11 cellular contexts compared by ENCODE assay signal in genomic region chr2:38690499-38691420, GRCh38. TPM values are rescaled to one million over a fixed set of nuclear protein-coding genes. Genes with fewer than 3 reads are reported as not detected.
A peak's percentile ranks its signal among the peaks of the same experiment; 100 is the strongest.
DNase-seq lines count a peak whose midpoint lies in the region; ATAC-seq, FAIRE-seq and TF ChIP-seq lines count a peak whose summit lies in the region.
"Had no signal": no experiment of that assay in that cellular context is flagged by ENCODE, and none has a peak within 500 bp of the region (broad histone marks: within the 10 kb centered on the region; RNA-seq: fewer than 3 reads in every experiment).

No MANE protein-coding gene starts in this region.

- TF ChIP-seq POLR2A in A549 (IDR thresholded peaks at IDR 0.05; ENCODE audit: low read length): no peak

- H3K4me1 Mint-ChIP-seq in activated CD8-positive, alpha-beta T cell treated with anti-CD3 and anti-CD28 coated beads for 36 hours (ENCODE audit: low read depth): peaks cover 47% of the 10 kb centered on the region
- H3K4me1 Mint-ChIP-seq in naive thymus-derived CD4-positive, alpha-beta T cell: peaks cover 7 to 50% (median 26%) of the 10 kb centered on the region in 7 donors

- no peaks in the 10 kb centered on the region for H3K27me3 Mint-ChIP-seq in activated CD8-positive, alpha-beta T cell treated with anti-CD3 and anti-CD28 coated beads for 36 hours
- no peaks in the 10 kb centered on the region for H3K27me3 Mint-ChIP-seq in naive thymus-derived CD4-positive, alpha-beta T cell

- TF ChIP-seq RAD21 in A549 (conservative IDR thresholded peaks at IDR 0.05 in 1 of 2, IDR thresholded peaks at IDR 0.05 in 1 of 2): peak; percentile 34 to 52

- TF ChIP-seq CTCF in A549 (IDR thresholded peaks at IDR 0.05): no peak
- TF ChIP-seq CTCF in HEK293 (tag by site-specific recombination; IDR thresholded peaks at IDR 0.05): no peak
- no peak for TF ChIP-seq CTCF in activated CD8-positive, alpha-beta T cell treated with anti-CD3 and anti-CD28 coated beads for 36 hours (IDR thresholded peaks at IDR 0.05)

- peaks cover 63% of the 10 kb centered on the region for H3K4me1 ChIP-seq in A549
- H3K4me1 ChIP-seq in HEK293 (ENCODE audit: control insufficient read depth, insufficient read depth, low read length): no peaks in the 10 kb centered on the region
- peaks cover 0 to 51% of the 10 kb centered on the region in 2 donors for H3K4me1 ChIP-seq in naive thymus-derived CD4-positive, alpha-beta T cell (ENCODE audit: control insufficient read depth in 2 of 2, insufficient read depth in 2 of 2, low read length in 2 of 2)

- CTCF ChIA-PET in A549 (lab: Yijun Ruan, JAX): interaction anchor here (0.6 to 2.1 kb wide), 8 partner anchors 14 to 701 kb away, joined by 3 to 11 read pairs (median 4); no protein-coding TSS in a partner anchor
- CTCF ChIA-PET in HEK293 (lab: Yijun Ruan, JAX): interaction anchor here (0.6 kb wide), 1 partner anchor 106 kb away, joined by 3 read pairs; no protein-coding TSS in a partner anchor
- CTCF ChIA-PET in activated CD8-positive, alpha-beta T cell treated with anti-CD3 and anti-CD28 coated beads for 36 hours (lab: Charles Lee): interaction anchor here (1.0 to 3.1 kb wide), 7 partner anchors 14 to 114 kb away, joined by 3 to 11 read pairs (median 3); no protein-coding TSS in a partner anchor
- CTCF ChIA-PET in naive thymus-derived CD4-positive, alpha-beta T cell (lab: Charles Lee): interaction anchor here (1.1 kb wide), 1 partner anchor 44 kb away, joined by 3 read pairs; no protein-coding TSS in a partner anchor

- 22% methylated on average over 8 of the region's 8 CpGs for WGBS in A549 (ENCODE audit: missing lambda C conversion rate)

- intact Hi-C loops in activated CD8-positive, alpha-beta T cell treated with anti-CD3 and anti-CD28 coated beads for 36 hours (cut with micrococcal nuclease): no loop called here
- intact Hi-C loops in naive thymus-derived CD4-positive, alpha-beta T cell (cut with micrococcal nuclease): no loop called here

- peaks cover 55% of the 10 kb centered on the region for H3K36me3 Mint-ChIP-seq in activated CD8-positive, alpha-beta T cell treated with anti-CD3 and anti-CD28 coated beads for 36 hours (ENCODE audit: low read depth)
- peaks cover 5 to 43% (median 28%) of the 10 kb centered on the region in 5 donors for H3K36me3 Mint-ChIP-seq in naive thymus-derived CD4-positive, alpha-beta T cell

- FAIRE-seq in A549 (lab: Jason Lieb, UNC): peak; percentile 74
- FAIRE-seq: GM12891 had no signal

- ATAC-seq in A549 (peak; percentile 98 to 99), HG03469 (IDR thresholded peaks at IDR 0.05; ENCODE audit: unreplicated experiment) (no peak)
- ATAC-seq in activated CD8-positive, alpha-beta T cell treated with anti-CD3 and anti-CD28 coated beads for 36 hours: peak; percentile 95
- no peak for ATAC-seq in naive thymus-derived CD4-positive, alpha-beta T cell

- peak overlapping the region; percentile 90 for H3K4me2 ChIP-seq in A549

- peak overlapping the region; percentile 64 for H3K27ac Mint-ChIP-seq in activated CD8-positive, alpha-beta T cell treated with anti-CD3 and anti-CD28 coated beads for 36 hours
- H3K27ac Mint-ChIP-seq in naive thymus-derived CD4-positive, alpha-beta T cell: peak overlapping the region in 2 of 9 donors; percentile 54 to 77

- H3K27ac ChIP-seq in A549 (peak overlapping the region; percentile 90 to 93), HEK293 (ENCODE audit: extremely low read depth, low read depth, low read length) (no peak overlapping the region)
- no peak overlapping the region for H3K27ac ChIP-seq in naive thymus-derived CD4-positive, alpha-beta T cell (ENCODE audit: low read depth, low read length)

- no peak overlapping the region for H3K4me3 Mint-ChIP-seq in activated CD8-positive, alpha-beta T cell treated with anti-CD3 and anti-CD28 coated beads for 36 hours
- H3K4me3 Mint-ChIP-seq in naive thymus-derived CD4-positive, alpha-beta T cell: peak overlapping the region in 1 of 10 donors; percentile 26

- H3K36me3 ChIP-seq in HEK293 (ENCODE audit: control insufficient read depth in 2 of 2, insufficient read depth in 1 of 2, low read length in 2 of 2): peaks cover 0 to 11% of the 10 kb centered on the region in 2 experiments; a peak in 2 of 3 replicates
- H3K36me3 ChIP-seq in naive thymus-derived CD4-positive, alpha-beta T cell (ENCODE audit: control insufficient read depth in 2 of 3, insufficient read depth in 3 of 3, low read length in 3 of 3): peaks cover 0 to 19% (median 4%) of the 10 kb centered on the region in 3 experiments

- 0 out of 3 replicates have a peak overlapping the region, but pooled peaks have one; percentile 5 for H3K4me3 ChIP-seq in A549
- no peak overlapping the region for H3K4me3 ChIP-seq in HEK293 (ENCODE audit: low read depth, low read length)
- H3K4me3 ChIP-seq in naive thymus-derived CD4-positive, alpha-beta T cell (ENCODE audit: low read length): no peak overlapping the region

- TF ChIP-seq EP300 in A549 (IDR thresholded peaks at IDR 0.05): peak; percentile 73 to 84; a peak in 2 of 5 replicates

- DNase-seq in A549 (ENCODE audit: low read depth in 1 of 2, low spot score in 1 of 2) (peak; percentile 88 to 99), glomerular visceral epithelial cell (ENCODE audit: extremely low spot score) (peak; percentile 57), cortex of kidney (lab: John Stamatoyannopoulos, UW) (no peak)
- no peak for DNase-seq in activated CD8-positive, alpha-beta T cell treated with anti-CD3 and anti-CD28 coated beads for 36 hours
- no peak for DNase-seq in activated CD8-positive, alpha-beta memory T cell treated with anti-CD3 and anti-CD28 coated beads for 24 hours
- DNase-seq in naive thymus-derived CD4-positive, alpha-beta T cell: no peak
- DNase-seq: head of caudate nucleus, NCI-H748 treated with DMSO at 0.1 percent for 48 hours had no signal

- H3K9me3 ChIP-seq in A549 (no peaks in the 10 kb centered on the region), HEK293 (ENCODE audit: control insufficient read depth, insufficient read depth, low read depth, low read length) (no peaks in the 10 kb centered on the region)
- H3K9me3 ChIP-seq in naive thymus-derived CD4-positive, alpha-beta T cell (ENCODE audit: control insufficient read depth in 2 of 3, low read length in 3 of 3): no peaks in the 10 kb centered on the region

- POLR2A ChIA-PET in A549 (lab: Yijun Ruan, JAX): interaction anchor here (1.3 to 2.0 kb wide), 4 partner anchors 24 to 89 kb away, joined by 3 to 25 read pairs (median 7); partner anchors contain the start of genes GALM, HNRNPLL and SRSF7
- POLR2A ChIA-PET in HEK293 (lab: Yijun Ruan, JAX): interaction anchor here (1.0 to 1.6 kb wide), 3 partner anchors 25 to 89 kb away, joined by 3 to 6 read pairs (median 5); partner anchors contain the start of genes GALM and SRSF7
- POLR2A ChIA-PET in activated CD8-positive, alpha-beta T cell treated with anti-CD3 and anti-CD28 coated beads for 36 hours (lab: Charles Lee): interaction anchor here (1.0 to 1.5 kb wide), 4 partner anchors 15 to 31 kb away, joined by 3 to 6 read pairs (median 4); no protein-coding TSS in a partner anchor
- POLR2A ChIA-PET in naive thymus-derived CD4-positive, alpha-beta T cell (lab: Charles Lee): interaction anchor here (0.6 to 0.8 kb wide), 3 partner anchors 64 to 119 kb away, joined by 3 to 4 read pairs (median 3); no protein-coding TSS in a partner anchor

- no peaks in the 10 kb centered on the region for H3K9me3 Mint-ChIP-seq in activated CD8-positive, alpha-beta T cell treated with anti-CD3 and anti-CD28 coated beads for 36 hours
- no peaks in the 10 kb centered on the region for H3K9me3 Mint-ChIP-seq in naive thymus-derived CD4-positive, alpha-beta T cell

- no peaks in the 10 kb centered on the region for H3K27me3 ChIP-seq in naive thymus-derived CD4-positive, alpha-beta T cell (ENCODE audit: control insufficient read depth in 2 of 2, insufficient read depth in 2 of 2, low read length in 2 of 2)

TF ChIP-seq in A549, 52 proteins besides CTCF, POLR2A, EP300 and RAD21 (continues in another document):
- TF ChIP-seq EHMT2 (IDR thresholded peaks at IDR 0.05; ENCODE audit: low read depth): no peak
- TF ChIP-seq CHD2 (IDR thresholded peaks at IDR 0.05; ENCODE audit: low read length, partially characterized antibody): no peak
- no peak for TF ChIP-seq ZFP36 (IDR thresholded peaks at IDR 0.05; ENCODE audit: borderline replicate concordance, partially characterized antibody)

TF ChIP-seq in HEK293, 187 proteins besides CTCF, POLR2A, EP300 and RAD21 (continues in another document):
- no peak for TF ChIP-seq ZBTB10 (tag by site-specific recombination; IDR thresholded peaks at IDR 0.05)
- peak; percentile 40 for TF ChIP-seq ZNF335 (tag by site-specific recombination; conservative IDR thresholded peaks at IDR 0.05)
- TF ChIP-seq ZBTB8A (tag by site-specific recombination; IDR thresholded peaks at IDR 0.05): peak; percentile 29; the same call in 1 of the 2 replicates

RNA-seq across cellular contexts. Expression of gene GALM, which starts 24.8 kb away (rescaled TPM):
- polyA plus RNA-seq in A549 (2011; rRNA removed) (34.1 and 34.2 TPM in 2 replicates), A549 (2017; fragmentation: RNase III; extraction: RNeasy Plus Mini Kit Qiagen cat#74134 plus additional on column Dnase treatment) (23.4 to 36.2 TPM (median 33.4 TPM) in 3 replicates)
- polyA plus RNA-seq in A549 (2012; cell fraction: cytosol; rRNA removed): 21.7 and 22.7 TPM in 2 replicates
- 11.4 and 14.0 TPM in 2 replicates for polyA plus RNA-seq in A549 (2012; cell fraction: nucleus; rRNA removed)
- 28.2 and 34.7 TPM in 2 replicates for polyA minus RNA-seq in A549 (2011; rRNA and poly(A)+ RNA removed)
- total RNA-seq in activated CD8-positive, alpha-beta T cell treated with anti-CD3 and anti-CD28 coated beads for 36 hours: 10 to 100 TPM; 38.3 to 40.6 TPM
- total RNA-seq in naive thymus-derived CD4-positive, alpha-beta T cell: 10 to 100 TPM in 4 of 5 experiments, 1 to 10 TPM in 1; 4.3 to 52.5 (median 14.4) TPM
- 10 to 100 TPM; 14.7 to 17.5 TPM for polyA plus RNA-seq in naive thymus-derived CD4-positive, alpha-beta T cell

Comparison
In these comparisons a context has a peak if more than half of its experiments do, and no peak if none do; other contexts are left out.
1. ATAC-seq: peak in A549 (2 of 2) and activated CD8-positive, alpha-beta T cell treated with anti-CD3 and anti-CD28 coated beads for 36 hours (single experiment); none in HG03469 (single experiment) and naive thymus-derived CD4-positive, alpha-beta T cell (single experiment).
2. DNase-seq: peak in A549 (2 of 2) and glomerular visceral epithelial cell (single experiment); none in activated CD8-positive, alpha-beta T cell treated with anti-CD3 and anti-CD28 coated beads for 36 hours (single experiment), activated CD8-positive, alpha-beta memory T cell treated with anti-CD3 and anti-CD28 coated beads for 24 hours (single experiment), naive thymus-derived CD4-positive, alpha-beta T cell (0 of 9) and cortex of kidney (single experiment).
3. H3K27ac ChIP-seq: peak in A549 (2 of 2); none in HEK293 (single experiment) and naive thymus-derived CD4-positive, alpha-beta T cell (single experiment).
4. Of the 5 proteins assayed by ChIP-seq in both HEK293 and A549: peak only in HEK293: none; only in A549: PBX3; in both: none; in neither: 4.